In the genomic region with DNA sequence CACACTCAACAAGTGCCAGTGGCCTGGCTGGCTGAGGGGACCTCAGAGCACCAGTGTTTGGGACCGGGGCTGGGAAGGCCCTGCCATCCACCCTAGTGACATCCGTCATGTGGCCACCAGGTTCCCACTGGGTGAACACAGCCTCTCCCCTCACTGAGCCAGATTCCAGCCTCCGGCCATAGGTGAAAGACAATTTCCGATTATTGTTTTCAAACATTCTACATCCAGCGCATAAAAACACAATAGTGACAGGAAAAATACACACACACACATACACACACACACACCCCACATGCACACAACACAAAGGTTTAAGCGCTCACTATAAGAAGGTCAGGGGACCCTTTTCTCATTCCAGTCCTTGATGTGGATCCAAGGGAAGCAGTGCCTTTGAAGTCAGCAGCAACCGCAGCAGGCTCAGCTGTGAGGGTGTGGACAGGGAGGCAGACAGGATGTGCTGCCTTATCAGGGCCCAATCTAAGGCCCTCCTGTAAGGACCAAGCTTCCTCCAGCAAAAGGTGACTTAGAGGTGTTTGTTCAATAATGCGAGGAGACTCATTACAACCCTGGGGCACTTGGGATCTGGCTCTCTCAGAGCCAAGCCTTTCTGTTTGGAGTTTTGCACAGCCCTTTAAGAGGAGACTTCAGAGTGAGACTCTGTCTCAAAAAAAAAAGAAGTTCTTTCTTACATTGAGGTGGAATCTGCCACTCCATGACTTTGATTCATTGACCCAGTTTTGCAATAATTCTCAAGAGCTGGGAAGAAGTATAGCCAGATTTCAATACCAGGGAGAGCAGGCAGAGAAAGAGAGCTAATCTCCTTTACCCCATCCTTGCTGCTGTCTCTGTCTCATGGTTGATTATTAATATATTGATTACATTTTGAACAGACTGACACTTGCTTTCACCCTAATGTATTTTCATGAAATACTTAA, we compare ENCODE assay signal across 1 cellular context.
TF ChIP-seq lines count a peak whose summit lies in the region.

No MANE protein-coding gene starts in this region.

TF ChIP-seq in H1, 55 proteins besides CTCF, POLR2A, EP300 and RAD21 (continued from another document):
- TF ChIP-seq SP4 (IDR thresholded peaks at IDR 0.05; ENCODE audit: low read length), result no peak
- TF ChIP-seq, protein P1, sequence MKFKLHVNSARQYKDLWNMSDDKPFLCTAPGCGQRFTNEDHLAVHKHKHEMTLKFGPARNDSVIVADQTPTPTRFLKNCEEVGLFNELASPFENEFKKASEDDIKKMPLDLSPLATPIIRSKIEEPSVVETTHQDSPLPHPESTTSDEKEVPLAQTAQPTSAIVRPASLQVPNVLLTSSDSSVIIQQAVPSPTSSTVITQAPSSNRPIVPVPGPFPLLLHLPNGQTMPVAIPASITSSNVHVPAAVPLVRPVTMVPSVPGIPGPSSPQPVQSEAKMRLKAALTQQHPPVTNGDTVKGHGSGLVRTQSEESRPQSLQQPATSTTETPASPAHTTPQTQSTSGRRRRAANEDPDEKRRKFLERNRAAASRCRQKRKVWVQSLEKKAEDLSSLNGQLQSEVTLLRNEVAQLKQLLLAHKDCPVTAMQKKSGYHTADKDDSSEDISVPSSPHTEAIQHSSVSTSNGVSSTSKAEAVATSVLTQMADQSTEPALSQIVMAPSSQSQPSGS (IDR thresholded peaks at IDR 0.05; ENCODE audit: low read length), result no peak
- TF ChIP-seq, protein P2, sequence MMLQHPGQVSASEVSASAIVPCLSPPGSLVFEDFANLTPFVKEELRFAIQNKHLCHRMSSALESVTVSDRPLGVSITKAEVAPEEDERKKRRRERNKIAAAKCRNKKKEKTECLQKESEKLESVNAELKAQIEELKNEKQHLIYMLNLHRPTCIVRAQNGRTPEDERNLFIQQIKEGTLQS (IDR thresholded peaks at IDR 0.05; ENCODE audit: insufficient read depth, low read depth, low read length), result no peak
- TF ChIP-seq SIRT6 (IDR thresholded peaks at IDR 0.05; ENCODE audit: low read length), result no peak
- no peak for TF ChIP-seq CTBP2 (IDR thresholded peaks at IDR 0.05; ENCODE audit: borderline replicate concordance, insufficient read depth, insufficient read length, low read length)
- TF ChIP-seq ASH2L (IDR thresholded peaks at IDR 0.05; ENCODE audit: low read length), result no peak
- no peak for TF ChIP-seq EZH2 (IDR thresholded peaks at IDR 0.05; ENCODE audit: low read depth, low read length, severe bottlenecking)
